ENCODE assay signal across 1 cellular context in the genomic region with DNA sequence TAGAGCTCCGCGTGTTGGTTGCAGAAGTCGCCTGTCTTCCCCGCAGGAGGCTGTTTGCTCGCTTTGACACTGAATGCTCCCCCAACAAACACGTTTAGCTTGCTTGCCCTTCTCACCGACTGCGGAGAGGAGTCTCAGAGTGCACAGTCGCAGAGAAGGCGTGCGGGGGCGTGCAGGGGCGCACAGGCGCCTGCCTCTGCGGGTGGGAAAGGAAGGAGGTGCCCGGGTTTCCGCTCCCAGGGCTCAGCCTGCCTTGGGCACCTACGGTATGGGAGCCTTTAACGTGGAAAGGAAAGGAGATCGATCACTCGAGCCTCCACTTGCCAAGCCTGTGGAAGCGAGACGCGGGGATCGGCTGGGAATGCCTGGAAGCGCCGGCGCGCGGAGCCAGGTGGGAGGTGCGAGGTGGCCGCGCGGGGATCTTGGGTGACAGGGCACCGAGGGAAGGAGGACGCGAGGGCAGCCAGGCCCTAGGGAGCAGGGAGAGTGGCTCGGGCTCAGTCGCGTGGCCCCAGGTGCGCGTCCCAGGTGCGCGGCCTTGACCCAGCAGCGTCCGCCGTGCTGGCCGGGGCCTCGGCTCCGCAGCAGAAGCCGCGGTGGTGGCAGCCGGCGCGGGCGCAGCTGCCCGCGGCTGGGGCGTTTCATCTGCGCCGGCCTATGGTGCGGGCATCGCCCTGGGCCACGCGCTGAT.
TF ChIP-seq lines count a peak whose summit lies in the region.

Gene FAN1 (plus strand): TSS at position 419 of the 691 bp plus-strand sequence. CDS start 749 bp downstream, outside the sequence.

TF ChIP-seq in HepG2, 621 proteins besides CTCF, POLR2A, EP300 and RAD21 (continued from another document and continues in another):
- peak; percentile 71; the same call in 1 of the 2 replicates for TF ChIP-seq ZNF235 (CRISPR knock-in tag; IDR thresholded peaks at IDR 0.05; ENCODE audit: borderline replicate concordance)
- TF ChIP-seq MAF1 (CRISPR knock-in tag; IDR thresholded peaks at IDR 0.05; ENCODE audit: borderline replicate concordance): peak; percentile 40; the same call in 1 of the 2 replicates
- TF ChIP-seq, protein P1, sequence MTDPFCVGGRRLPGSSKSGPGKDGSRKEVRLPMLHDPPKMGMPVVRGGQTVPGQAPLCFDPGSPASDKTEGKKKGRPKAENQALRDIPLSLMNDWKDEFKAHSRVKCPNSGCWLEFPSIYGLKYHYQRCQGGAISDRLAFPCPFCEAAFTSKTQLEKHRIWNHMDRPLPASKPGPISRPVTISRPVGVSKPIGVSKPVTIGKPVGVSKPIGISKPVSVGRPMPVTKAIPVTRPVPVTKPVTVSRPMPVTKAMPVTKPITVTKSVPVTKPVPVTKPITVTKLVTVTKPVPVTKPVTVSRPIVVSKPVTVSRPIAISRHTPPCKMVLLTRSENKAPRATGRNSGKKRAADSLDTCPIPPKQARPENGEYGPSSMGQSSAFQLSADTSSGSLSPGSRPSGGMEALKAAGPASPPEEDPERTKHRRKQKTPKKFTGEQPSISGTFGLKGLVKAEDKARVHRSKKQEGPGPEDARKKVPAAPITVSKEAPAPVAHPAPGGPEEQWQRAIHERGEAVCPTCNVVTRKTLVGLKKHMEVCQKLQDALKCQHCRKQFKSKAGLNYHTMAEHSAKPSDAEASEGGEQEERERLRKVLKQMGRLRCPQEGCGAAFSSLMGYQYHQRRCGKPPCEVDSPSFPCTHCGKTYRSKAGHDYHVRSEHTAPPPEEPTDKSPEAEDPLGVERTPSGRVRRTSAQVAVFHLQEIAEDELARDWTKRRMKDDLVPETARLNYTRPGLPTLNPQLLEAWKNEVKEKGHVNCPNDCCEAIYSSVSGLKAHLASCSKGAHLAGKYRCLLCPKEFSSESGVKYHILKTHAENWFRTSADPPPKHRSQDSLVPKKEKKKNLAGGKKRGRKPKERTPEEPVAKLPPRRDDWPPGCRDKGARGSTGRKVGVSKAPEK (CRISPR knock-in tag; IDR thresholded peaks at IDR 0.05; ENCODE audit: borderline replicate concordance): 0 out of 2 replicates have a peak, but pooled peaks have one; percentile 80
- no peak for TF ChIP-seq AFF4 (CRISPR knock-in tag; IDR thresholded peaks at IDR 0.05)
- peak; percentile 80; the same call in 1 of the 2 replicates for TF ChIP-seq HNRNPL (IDR thresholded peaks at IDR 0.05; ENCODE audit: low read depth, low read length)
- 0 out of 2 replicates have a peak, but pooled peaks have one; percentile 33 for TF ChIP-seq ZNF256 (CRISPR knock-in tag; conservative IDR thresholded peaks at IDR 0.05)
- 0 out of 2 replicates have a peak, but pooled peaks have one; percentile 76 for TF ChIP-seq ZBTB42 (CRISPR knock-in tag; IDR thresholded peaks at IDR 0.05)
- peak; percentile 56; the same call in 1 of the 2 replicates for TF ChIP-seq JUN (CRISPR knock-in tag; IDR thresholded peaks at IDR 0.05)
- peak; percentile 78 for TF ChIP-seq DBP (CRISPR knock-in tag; IDR thresholded peaks at IDR 0.05; ENCODE audit: not compliant biosample characterization)
- TF ChIP-seq TAF15 (IDR thresholded peaks at IDR 0.05; ENCODE audit: low read depth, low read length, poor library complexity, severe bottlenecking): no peak
- TF ChIP-seq, protein P2, sequence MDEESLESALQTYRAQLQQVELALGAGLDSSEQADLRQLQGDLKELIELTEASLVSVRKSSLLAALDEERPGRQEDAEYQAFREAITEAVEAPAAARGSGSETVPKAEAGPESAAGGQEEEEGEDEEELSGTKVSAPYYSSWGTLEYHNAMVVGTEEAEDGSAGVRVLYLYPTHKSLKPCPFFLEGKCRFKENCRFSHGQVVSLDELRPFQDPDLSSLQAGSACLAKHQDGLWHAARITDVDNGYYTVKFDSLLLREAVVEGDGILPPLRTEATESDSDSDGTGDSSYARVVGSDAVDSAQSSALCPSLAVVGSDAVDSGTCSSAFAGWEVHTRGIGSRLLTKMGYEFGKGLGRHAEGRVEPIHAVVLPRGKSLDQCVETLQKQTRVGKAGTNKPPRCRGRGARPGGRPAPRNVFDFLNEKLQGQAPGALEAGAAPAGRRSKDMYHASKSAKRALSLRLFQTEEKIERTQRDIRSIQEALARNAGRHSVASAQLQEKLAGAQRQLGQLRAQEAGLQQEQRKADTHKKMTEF (CRISPR knock-in tag; IDR thresholded peaks at IDR 0.05): peak; percentile 89; the same call in 1 of the 2 replicates
- peak; percentile 85; the same call in 1 of the 2 replicates for TF ChIP-seq CHCHD3 (CRISPR knock-in tag; IDR thresholded peaks at IDR 0.05)
- TF ChIP-seq ZIK1 (CRISPR knock-in tag; IDR thresholded peaks at IDR 0.05; ENCODE audit: borderline replicate concordance, low read depth): peak; percentile 76; the same call in 1 of the 2 replicates
- TF ChIP-seq, protein P3, sequence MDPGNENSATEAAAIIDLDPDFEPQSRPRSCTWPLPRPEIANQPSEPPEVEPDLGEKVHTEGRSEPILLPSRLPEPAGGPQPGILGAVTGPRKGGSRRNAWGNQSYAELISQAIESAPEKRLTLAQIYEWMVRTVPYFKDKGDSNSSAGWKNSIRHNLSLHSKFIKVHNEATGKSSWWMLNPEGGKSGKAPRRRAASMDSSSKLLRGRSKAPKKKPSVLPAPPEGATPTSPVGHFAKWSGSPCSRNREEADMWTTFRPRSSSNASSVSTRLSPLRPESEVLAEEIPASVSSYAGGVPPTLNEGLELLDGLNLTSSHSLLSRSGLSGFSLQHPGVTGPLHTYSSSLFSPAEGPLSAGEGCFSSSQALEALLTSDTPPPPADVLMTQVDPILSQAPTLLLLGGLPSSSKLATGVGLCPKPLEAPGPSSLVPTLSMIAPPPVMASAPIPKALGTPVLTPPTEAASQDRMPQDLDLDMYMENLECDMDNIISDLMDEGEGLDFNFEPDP (CRISPR knock-in tag; conservative IDR thresholded peaks at IDR 0.05): no peak
- TF ChIP-seq MIXL1 (CRISPR knock-in tag; IDR thresholded peaks at IDR 0.05): peak; percentile 31; the same call in 1 of the 2 replicates
- TF ChIP-seq ZNF34 (CRISPR knock-in tag; IDR thresholded peaks at IDR 0.05; ENCODE audit: borderline replicate concordance): peak; percentile 91; the same call in 1 of the 2 replicates
- TF ChIP-seq, protein P4, sequence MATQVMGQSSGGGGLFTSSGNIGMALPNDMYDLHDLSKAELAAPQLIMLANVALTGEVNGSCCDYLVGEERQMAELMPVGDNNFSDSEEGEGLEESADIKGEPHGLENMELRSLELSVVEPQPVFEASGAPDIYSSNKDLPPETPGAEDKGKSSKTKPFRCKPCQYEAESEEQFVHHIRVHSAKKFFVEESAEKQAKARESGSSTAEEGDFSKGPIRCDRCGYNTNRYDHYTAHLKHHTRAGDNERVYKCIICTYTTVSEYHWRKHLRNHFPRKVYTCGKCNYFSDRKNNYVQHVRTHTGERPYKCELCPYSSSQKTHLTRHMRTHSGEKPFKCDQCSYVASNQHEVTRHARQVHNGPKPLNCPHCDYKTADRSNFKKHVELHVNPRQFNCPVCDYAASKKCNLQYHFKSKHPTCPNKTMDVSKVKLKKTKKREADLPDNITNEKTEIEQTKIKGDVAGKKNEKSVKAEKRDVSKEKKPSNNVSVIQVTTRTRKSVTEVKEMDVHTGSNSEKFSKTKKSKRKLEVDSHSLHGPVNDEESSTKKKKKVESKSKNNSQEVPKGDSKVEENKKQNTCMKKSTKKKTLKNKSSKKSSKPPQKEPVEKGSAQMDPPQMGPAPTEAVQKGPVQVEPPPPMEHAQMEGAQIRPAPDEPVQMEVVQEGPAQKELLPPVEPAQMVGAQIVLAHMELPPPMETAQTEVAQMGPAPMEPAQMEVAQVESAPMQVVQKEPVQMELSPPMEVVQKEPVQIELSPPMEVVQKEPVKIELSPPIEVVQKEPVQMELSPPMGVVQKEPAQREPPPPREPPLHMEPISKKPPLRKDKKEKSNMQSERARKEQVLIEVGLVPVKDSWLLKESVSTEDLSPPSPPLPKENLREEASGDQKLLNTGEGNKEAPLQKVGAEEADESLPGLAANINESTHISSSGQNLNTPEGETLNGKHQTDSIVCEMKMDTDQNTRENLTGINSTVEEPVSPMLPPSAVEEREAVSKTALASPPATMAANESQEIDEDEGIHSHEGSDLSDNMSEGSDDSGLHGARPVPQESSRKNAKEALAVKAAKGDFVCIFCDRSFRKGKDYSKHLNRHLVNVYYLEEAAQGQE (IDR thresholded peaks at IDR 0.05; ENCODE audit: borderline replicate concordance in 1 of 2, low read depth in 1 of 2, low read length in 2 of 2): peak in 1 of 2 experiments; percentile 15; a peak in 1 of 4 replicates
- TF ChIP-seq KLF15 (CRISPR knock-in tag; IDR thresholded peaks at IDR 0.05; ENCODE audit: borderline replicate concordance): 0 out of 2 replicates have a peak, but pooled peaks have one; percentile 78
- TF ChIP-seq, protein P5, sequence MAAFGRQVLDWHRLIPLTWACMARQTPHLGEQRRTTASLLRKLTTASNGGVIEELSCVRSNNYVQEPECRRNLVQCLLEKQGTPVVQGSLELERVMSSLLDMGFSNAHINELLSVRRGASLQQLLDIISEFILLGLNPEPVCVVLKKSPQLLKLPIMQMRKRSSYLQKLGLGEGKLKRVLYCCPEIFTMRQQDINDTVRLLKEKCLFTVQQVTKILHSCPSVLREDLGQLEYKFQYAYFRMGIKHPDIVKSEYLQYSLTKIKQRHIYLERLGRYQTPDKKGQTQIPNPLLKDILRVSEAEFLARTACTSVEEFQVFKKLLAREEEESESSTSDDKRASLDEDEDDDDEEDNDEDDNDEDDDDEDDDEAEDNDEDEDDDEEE (CRISPR knock-in tag; IDR thresholded peaks at IDR 0.05): peak; percentile 95
- TF ChIP-seq ZNF792 (CRISPR knock-in tag; IDR thresholded peaks at IDR 0.05): peak; percentile 93
- TF ChIP-seq SUZ12 (IDR thresholded peaks at IDR 0.05; ENCODE audit: low read depth, low read length): no peak
- no peak for TF ChIP-seq PTBP1 (IDR thresholded peaks at IDR 0.05; ENCODE audit: low read depth, low read length, poor library complexity, severe bottlenecking)
- TF ChIP-seq SRSF9 (IDR thresholded peaks at IDR 0.05; ENCODE audit: borderline replicate concordance, insufficient read depth, low read depth, low read length, poor library complexity, severe bottlenecking): no peak
- peak; percentile 100 for TF ChIP-seq XRCC5 (optimal IDR thresholded peaks at IDR 0.05; ENCODE audit: low read length)
- no peak for TF ChIP-seq TRIM22 (IDR thresholded peaks at IDR 0.05)
- TF ChIP-seq ZNF790 (CRISPR knock-in tag; IDR thresholded peaks at IDR 0.05; ENCODE audit: borderline replicate concordance): peak; percentile 94; the same call in 1 of the 2 replicates
- TF ChIP-seq, protein P6, sequence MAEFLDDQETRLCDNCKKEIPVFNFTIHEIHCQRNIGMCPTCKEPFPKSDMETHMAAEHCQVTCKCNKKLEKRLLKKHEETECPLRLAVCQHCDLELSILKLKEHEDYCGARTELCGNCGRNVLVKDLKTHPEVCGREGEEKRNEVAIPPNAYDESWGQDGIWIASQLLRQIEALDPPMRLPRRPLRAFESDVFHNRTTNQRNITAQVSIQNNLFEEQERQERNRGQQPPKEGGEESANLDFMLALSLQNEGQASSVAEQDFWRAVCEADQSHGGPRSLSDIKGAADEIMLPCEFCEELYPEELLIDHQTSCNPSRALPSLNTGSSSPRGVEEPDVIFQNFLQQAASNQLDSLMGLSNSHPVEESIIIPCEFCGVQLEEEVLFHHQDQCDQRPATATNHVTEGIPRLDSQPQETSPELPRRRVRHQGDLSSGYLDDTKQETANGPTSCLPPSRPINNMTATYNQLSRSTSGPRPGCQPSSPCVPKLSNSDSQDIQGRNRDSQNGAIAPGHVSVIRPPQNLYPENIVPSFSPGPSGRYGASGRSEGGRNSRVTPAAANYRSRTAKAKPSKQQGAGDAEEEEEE (CRISPR knock-in tag; IDR thresholded peaks at IDR 0.05; ENCODE audit: borderline replicate concordance): no peak
- TF ChIP-seq FOXA3 (CRISPR knock-in tag; IDR thresholded peaks at IDR 0.05): peak; percentile 59
- TF ChIP-seq NR1H2 (CRISPR knock-in tag; IDR thresholded peaks at IDR 0.05; ENCODE audit: borderline replicate concordance, low read depth): 0 out of 2 replicates have a peak, but pooled peaks have one; percentile 58
- TF ChIP-seq PPARG (CRISPR knock-in tag; conservative IDR thresholded peaks at IDR 0.05): peak; percentile 63; the same call in 1 of the 2 replicates
